In genomic region chr5:154352960-154353548, GRCh38 we compare ENCODE assay signal across 1 cellular context.
TF ChIP-seq lines count a peak whose summit lies in the region.

No MANE protein-coding gene starts in this region.

TF ChIP-seq in HepG2, 621 proteins besides CTCF, POLR2A, EP300 and RAD21 (continued from another document and continues in another):
- no peak for TF ChIP-seq STAT6 (CRISPR knock-in tag; IDR thresholded peaks at IDR 0.05; ENCODE audit: borderline replicate concordance)
- peak; percentile 31; the same call in 1 of the 2 replicates for TF ChIP-seq ZNF501 (CRISPR knock-in tag; IDR thresholded peaks at IDR 0.05)
- 0 out of 2 replicates have a peak, but pooled peaks have one; percentile 20 for TF ChIP-seq HDAC1 (CRISPR knock-in tag; IDR thresholded peaks at IDR 0.05)
- TF ChIP-seq ZNF280D (CRISPR knock-in tag; IDR thresholded peaks at IDR 0.05): no peak
- TF ChIP-seq SAP130 (CRISPR knock-in tag; IDR thresholded peaks at IDR 0.05; ENCODE audit: low read depth): peak; percentile 61
- TF ChIP-seq MAFK (conservative IDR thresholded peaks at IDR 0.05 in 1 of 2, IDR thresholded peaks at IDR 0.05 in 1 of 2; ENCODE audit: low read length in 2 of 2): peak; percentile 90 to 93
- TF ChIP-seq ZNF839 (CRISPR knock-in tag; IDR thresholded peaks at IDR 0.05; ENCODE audit: borderline replicate concordance): no peak
- peak; percentile 77; the same call in 1 of the 2 replicates for TF ChIP-seq RXRA (CRISPR knock-in tag; IDR thresholded peaks at IDR 0.05)
- peak; percentile 91 for TF ChIP-seq MAFG (CRISPR knock-in tag; IDR thresholded peaks at IDR 0.05)
- no peak for TF ChIP-seq TFDP1 (CRISPR knock-in tag; IDR thresholded peaks at IDR 0.05; ENCODE audit: borderline replicate concordance)
- TF ChIP-seq NCOA2 (CRISPR knock-in tag; IDR thresholded peaks at IDR 0.05): peak; percentile 84
- TF ChIP-seq ZNF33A (CRISPR knock-in tag; IDR thresholded peaks at IDR 0.05; ENCODE audit: borderline replicate concordance): no peak
- peak; percentile 55; the same call in 1 of the 2 replicates for TF ChIP-seq ERF (CRISPR knock-in tag; IDR thresholded peaks at IDR 0.05)
- TF ChIP-seq ARID3A (IDR thresholded peaks at IDR 0.05; ENCODE audit: low read depth, low read length): peak; percentile 59; the same call in 1 of the 2 replicates
- no peak for TF ChIP-seq ZSCAN20 (CRISPR knock-in tag; IDR thresholded peaks at IDR 0.05; ENCODE audit: borderline replicate concordance)
- peak; percentile 52 for TF ChIP-seq HHEX (CRISPR knock-in tag; IDR thresholded peaks at IDR 0.05)
- no peak for TF ChIP-seq SNRNP70 (IDR thresholded peaks at IDR 0.05; ENCODE audit: low read depth, low read length)
- peak; percentile 60; the same call in 1 of the 2 replicates for TF ChIP-seq HOMEZ (CRISPR knock-in tag; IDR thresholded peaks at IDR 0.05; ENCODE audit: low read depth)
- TF ChIP-seq KDM6A (CRISPR knock-in tag; IDR thresholded peaks at IDR 0.05; ENCODE audit: low read depth): 0 out of 2 replicates have a peak, but pooled peaks have one; percentile 33
- no peak for TF ChIP-seq RBM39 (IDR thresholded peaks at IDR 0.05; ENCODE audit: low read depth, low read length, poor library complexity, severe bottlenecking)
- peak; percentile 74 for TF ChIP-seq MIXL1 (CRISPR knock-in tag; IDR thresholded peaks at IDR 0.05)
- TF ChIP-seq ZNF749 (CRISPR knock-in tag; IDR thresholded peaks at IDR 0.05; ENCODE audit: borderline replicate concordance): no peak
- peak; percentile 52; the same call in 1 of the 2 replicates for TF ChIP-seq HMG20A (CRISPR knock-in tag; IDR thresholded peaks at IDR 0.05; ENCODE audit: borderline replicate concordance)
- no peak; the same call in 1 of the 2 replicates for TF ChIP-seq ZBED4 (CRISPR knock-in tag; IDR thresholded peaks at IDR 0.05; ENCODE audit: borderline replicate concordance)
- no peak for TF ChIP-seq FOXP1 (IDR thresholded peaks at IDR 0.05)
- TF ChIP-seq FOXP1 (CRISPR knock-in tag; IDR thresholded peaks at IDR 0.05): peak; percentile 85
- peak; percentile 46; the same call in 1 of the 2 replicates for TF ChIP-seq HNF4A (CRISPR knock-in tag; IDR thresholded peaks at IDR 0.05)
- TF ChIP-seq TFE3 (CRISPR knock-in tag; IDR thresholded peaks at IDR 0.05): 0 out of 2 replicates have a peak, but pooled peaks have one; percentile 41
- peak; percentile 75 for TF ChIP-seq SALL1 (CRISPR knock-in tag; IDR thresholded peaks at IDR 0.05)
- peak; percentile 56; the same call in 1 of the 2 replicates for TF ChIP-seq NR2F6 (IDR thresholded peaks at IDR 0.05)
- peak; percentile 70 for TF ChIP-seq NR2F6 (CRISPR knock-in tag; IDR thresholded peaks at IDR 0.05)
- peak; percentile 37; the same call in 1 of the 2 replicates for TF ChIP-seq TBX2 (CRISPR knock-in tag; IDR thresholded peaks at IDR 0.05; ENCODE audit: borderline replicate concordance)
- no peak for TF ChIP-seq NCOA1 (CRISPR knock-in tag; IDR thresholded peaks at IDR 0.05)
- TF ChIP-seq MEF2D (CRISPR knock-in tag; IDR thresholded peaks at IDR 0.05): 0 out of 2 replicates have a peak, but pooled peaks have one; percentile 30
- 0 out of 2 replicates have a peak, but pooled peaks have one; percentile 47 for TF ChIP-seq NR2F2 (IDR thresholded peaks at IDR 0.05; ENCODE audit: borderline replicate concordance, low read depth)
- no peak for TF ChIP-seq SOX6 (IDR thresholded peaks at IDR 0.05)
- TF ChIP-seq SOX6 (CRISPR knock-in tag; IDR thresholded peaks at IDR 0.05): peak; percentile 74; the same call in 1 of the 2 replicates
- TF ChIP-seq KLF16 (CRISPR knock-in tag; IDR thresholded peaks at IDR 0.05): 0 out of 4 replicates have a peak, but pooled peaks of 1 of the 2 experiments have one; percentile 25
- TF ChIP-seq ZGPAT (CRISPR knock-in tag; IDR thresholded peaks at IDR 0.05): peak; percentile 55; the same call in 1 of the 2 replicates
- TF ChIP-seq HDAC2 (CRISPR knock-in tag; IDR thresholded peaks at IDR 0.05): peak; percentile 57; the same call in 1 of the 2 replicates
- TF ChIP-seq ZNF558 (CRISPR knock-in tag; IDR thresholded peaks at IDR 0.05; ENCODE audit: borderline replicate concordance): no peak
- TF ChIP-seq CREM (IDR thresholded peaks at IDR 0.05): peak; percentile 43; the same call in 1 of the 2 replicates
- no peak for TF ChIP-seq CREM (CRISPR knock-in tag; IDR thresholded peaks at IDR 0.05)
- no peak for TF ChIP-seq NPAS2 (CRISPR knock-in tag; IDR thresholded peaks at IDR 0.05; ENCODE audit: borderline replicate concordance)
- no peak for TF ChIP-seq STAT5B (CRISPR knock-in tag; IDR thresholded peaks at IDR 0.05)
